In genomic region chr1:39214714-39214997, GRCh38 we compare ENCODE assay signal across 8 cellular contexts. TPM values are rescaled to one million over a fixed set of nuclear protein-coding genes. Genes with fewer than 3 reads are reported as not detected.
DNase-seq lines count a peak whose midpoint lies in the region; ATAC-seq and TF ChIP-seq lines count a peak whose summit lies in the region.

No MANE protein-coding gene starts in this region.

- H3K4me3 Mint-ChIP-seq in CD4-positive, alpha-beta T cell, result peak overlapping the region; percentile 89
- peak overlapping the region; percentile 91 for H3K4me3 Mint-ChIP-seq in natural killer cell treated with Interleukin-12 subunit alpha and Interleukin-12 subunit beta and Interleukin-15 and Interleukin-18, amount 100 ng/mL, for 72 hours

- H3K36me3 Mint-ChIP-seq in CD4-positive, alpha-beta T cell (ENCODE audit: low read depth), result peaks cover 16% of the 10 kb centered on the region
- H3K36me3 Mint-ChIP-seq in natural killer cell treated with Interleukin-12 subunit alpha and Interleukin-12 subunit beta and Interleukin-15 and Interleukin-18, amount 100 ng/mL, for 72 hours, result no peaks in the 10 kb centered on the region

- TF ChIP-seq CTCF in CD4-positive, alpha-beta T cell (IDR thresholded peaks at IDR 0.05), result no peak
- TF ChIP-seq CTCF in coronary artery (IDR thresholded peaks at IDR 0.05), result no peak
- TF ChIP-seq CTCF in GM13977 (IDR thresholded peaks at IDR 0.05; ENCODE audit: extremely low read depth, insufficient read depth, missing control alignments), result no peak

- no peaks in the 10 kb centered on the region for H3K27me3 ChIP-seq in CD4-positive, alpha-beta T cell (ENCODE audit: control insufficient read depth, insufficient read depth, low read length)
- H3K27me3 ChIP-seq in HUES48 (ENCODE audit: control insufficient read depth, insufficient read depth, low read length), result no peaks in the 10 kb centered on the region

- no peak overlapping the region for H3K4me3 ChIP-seq in HUES48 (ENCODE audit: low read depth, low read length)
- H3K4me3 ChIP-seq in coronary artery, result peak overlapping the region; percentile 39

- CTCF ChIA-PET in CD4-positive, alpha-beta T cell (lab: Charles Lee), result interaction anchor here (1.4 to 4.6 kb wide), 5 partner anchors 11 to 39 kb away, joined by 3 to 42 read pairs (median 28); partner anchors contain the start of gene MACF1

- no peak overlapping the region for H3K9ac ChIP-seq in HUES48 (ENCODE audit: low read depth, low read length)

- intact Hi-C loops in CD4-positive, alpha-beta T cell (cut with DNase I, micrococcal nuclease), result loop anchor here in 1 of 2 experiments (1.0 to 2.0 kb wide), 3 partner anchors 9 to 18 kb away; no protein-coding TSS in a partner anchor

- peaks cover 27% of the 10 kb centered on the region for H3K4me1 ChIP-seq in HUES48 (ENCODE audit: control insufficient read depth, insufficient read depth, low read length)

- in situ Hi-C loops in GM13977 (cut with MboI; ENCODE audit: low pct_unique_long_range_greater_than_20kb, low sequenced_read_pairs, unreplicated experiment), result no loop called here

- peaks cover 63% of the 10 kb centered on the region for H3K4me1 Mint-ChIP-seq in CD4-positive, alpha-beta T cell (ENCODE audit: low read depth)
- peaks cover 41 to 47% of the 10 kb centered on the region in 2 donors for H3K4me1 Mint-ChIP-seq in natural killer cell treated with Interleukin-12 subunit alpha and Interleukin-12 subunit beta and Interleukin-15 and Interleukin-18, amount 100 ng/mL, for 72 hours (ENCODE audit: low read depth in 2 of 2)

- H3K27ac ChIP-seq in CD4-positive, alpha-beta T cell (ENCODE audit: low read depth, low read length), result peak overlapping the region; percentile 52
- H3K27ac ChIP-seq in HUES48 (ENCODE audit: low read depth, low read length), result peak overlapping the region; percentile 52
- peak overlapping the region; percentile 76 to 84 for H3K27ac ChIP-seq in coronary artery

- ATAC-seq in CD4-positive, alpha-beta T cell (ENCODE audit: poor library complexity), result no peak
- ATAC-seq in natural killer cell treated with Interleukin-12 subunit alpha and Interleukin-12 subunit beta and Interleukin-15 and Interleukin-18, amount 100 ng/mL, for 72 hours, result peak in 1 of 2 donors; percentile 1
- ATAC-seq in GM18861 (IDR thresholded peaks at IDR 0.05; ENCODE audit: unreplicated experiment), result no peak

- H3K9me3 ChIP-seq in CD4-positive, alpha-beta T cell (ENCODE audit: control insufficient read depth, low read length), result no peaks in the 10 kb centered on the region
- H3K9me3 ChIP-seq in HUES48 (ENCODE audit: control insufficient read depth, insufficient read depth, low read length), result no peaks in the 10 kb centered on the region

- no peaks in the 10 kb centered on the region for H3K27me3 Mint-ChIP-seq in CD4-positive, alpha-beta T cell
- H3K27me3 Mint-ChIP-seq in natural killer cell treated with Interleukin-12 subunit alpha and Interleukin-12 subunit beta and Interleukin-15 and Interleukin-18, amount 100 ng/mL, for 72 hours, result no peaks in the 10 kb centered on the region

- H3K27ac Mint-ChIP-seq in CD4-positive, alpha-beta T cell, result peak overlapping the region; percentile 89
- H3K27ac Mint-ChIP-seq in natural killer cell treated with Interleukin-12 subunit alpha and Interleukin-12 subunit beta and Interleukin-15 and Interleukin-18, amount 100 ng/mL, for 72 hours, result peak overlapping the region; percentile 89 to 93

- H3K36me3 ChIP-seq in HUES48 (ENCODE audit: control insufficient read depth, insufficient read depth, low read length), result no peaks in the 10 kb centered on the region

- peaks cover 3% of the 10 kb centered on the region for H3K9me3 Mint-ChIP-seq in CD4-positive, alpha-beta T cell
- H3K9me3 Mint-ChIP-seq in natural killer cell treated with Interleukin-12 subunit alpha and Interleukin-12 subunit beta and Interleukin-15 and Interleukin-18, amount 100 ng/mL, for 72 hours, result no peaks in the 10 kb centered on the region

- POLR2A ChIA-PET in CD4-positive, alpha-beta T cell (lab: Charles Lee), result interaction anchor here (0.9 to 3.9 kb wide), 9 partner anchors 9 to 43 kb away, joined by 3 to 70 read pairs (median 4); partner anchors contain the start of gene MACF1

- no peak for DNase-seq in CD4-positive, alpha-beta T cell
- no peak for DNase-seq in coronary artery (ENCODE audit: low spot score)
- DNase-seq in natural killer cell treated with Interleukin-12 subunit alpha and Interleukin-12 subunit beta and Interleukin-15 and Interleukin-18, amount 100 ng/mL, for 72 hours (ENCODE audit: low spot score), result no peak
- no peak for DNase-seq in MV-4-11 (lab: John Stamatoyannopoulos, UW)
- no peak for DNase-seq in GM13977 (ENCODE audit: low spot score)
- no peak for DNase-seq in activated CD8-positive, alpha-beta memory T cell treated with anti-CD3 and anti-CD28 coated beads, Interleukin-2, amount 50 U/mL, for 4 hours

RNA-seq across cellular contexts. Expression of gene MACF1, which starts 10.2 kb away (rescaled TPM):
- 100 to 1,000 TPM; 248 to 252 TPM for total RNA-seq in CD4-positive, alpha-beta T cell
- 100 to 1,000 TPM; 370 to 514 TPM for total RNA-seq in natural killer cell treated with Interleukin-12 subunit alpha and Interleukin-12 subunit beta and Interleukin-15 and Interleukin-18, amount 100 ng/mL, for 72 hours
